Comparison of ENCODE assay signal across 13 cellular contexts in genomic region chr19:2056810-2057192, GRCh38. TPM values are rescaled to one million over a fixed set of nuclear protein-coding genes. Genes with fewer than 3 reads are reported as not detected.
A peak's percentile ranks its signal among the peaks of the same experiment; 100 is the strongest.
DNase-seq lines count a peak whose midpoint lies in the region; ATAC-seq and TF ChIP-seq lines count a peak whose summit lies in the region.
"Had no signal": no experiment of that assay in that cellular context is flagged by ENCODE, and none has a peak within 500 bp of the region (broad histone marks: within the 10 kb centered on the region; RNA-seq: fewer than 3 reads in every experiment).

No MANE protein-coding gene starts in this region.

- H3K27me3 ChIP-seq in thoracic aorta (replicated peaks; ENCODE audit: insufficient read depth): no peaks in the 10 kb centered on the region

- peak overlapping the region; percentile 69 to 96 for H3K27ac ChIP-seq in thoracic aorta
- H3K27ac ChIP-seq: KMS-11 had no signal

- DNase-seq in activated CD8-positive, alpha-beta memory T cell treated with anti-CD3 and anti-CD28 coated beads, Interleukin-2, amount 10 ng/mL, durations not matched to agents 7 days and 5 days: no peak
- no peak for DNase-seq in activated CD8-positive, alpha-beta memory T cell treated with anti-CD3 and anti-CD28 coated beads for 24 hours
- no peak for DNase-seq in activated T-helper 2 cell treated with anti-CD3 and anti-CD28 coated beads, Interferon-gamma antibody, Interleukin-2, Interleukin-4, amounts not matched to agents 10 μg/mL and 5 μg/mL and 100 μg/mL, durations not matched to agents 14 hours and 24 hours and 36 hours (ENCODE audit: low spot score)
- DNase-seq in memory B cell (ENCODE audit: low spot score in 2 of 2) (no peak), thoracic aorta (ENCODE audit: low spot score) (no peak), hypothalamus (lab: John Stamatoyannopoulos, UW) (no peak)
- no peak for DNase-seq in effector CD8-positive, alpha-beta T cell (lab: John Stamatoyannopoulos, UW)
- DNase-seq in stimulated activated naive CD4-positive, alpha-beta T cell treated with Interleukin-2 at 50 U/mL for 16 hours (lab: John Stamatoyannopoulos, UW): no peak
- DNase-seq: effector CD4-positive, alpha-beta T cell; NCI-H2227 treated with DMSO at 0.1 percent for 48 hours had no signal

- H3K9me3 ChIP-seq in thoracic aorta: no peaks in the 10 kb centered on the region
- H3K9me3 ChIP-seq: SK-N-SH had no signal

- H3K4me1 Mint-ChIP-seq in activated CD8-positive, alpha-beta memory T cell treated with anti-CD3 and anti-CD28 coated beads, Interleukin-2, amount 10 ng/mL, durations not matched to agents 7 days and 5 days: peaks cover 53% of the 10 kb centered on the region
- peaks cover 32% of the 10 kb centered on the region for H3K4me1 Mint-ChIP-seq in activated T-helper 2 cell treated with anti-CD3 and anti-CD28 coated beads, Interferon-gamma antibody, Interleukin-2, Interleukin-4, amounts not matched to agents 10 μg/mL and 5 μg/mL and 100 μg/mL, durations not matched to agents 14 hours and 24 hours and 36 hours (ENCODE audit: low read depth)
- H3K4me1 Mint-ChIP-seq in memory B cell: peaks cover 36% of the 10 kb centered on the region

- no peaks in the 10 kb centered on the region for H3K36me3 Mint-ChIP-seq in activated CD8-positive, alpha-beta memory T cell treated with anti-CD3 and anti-CD28 coated beads, Interleukin-2, amount 10 ng/mL, durations not matched to agents 7 days and 5 days
- H3K36me3 Mint-ChIP-seq in activated T-helper 2 cell treated with anti-CD3 and anti-CD28 coated beads, Interferon-gamma antibody, Interleukin-2, Interleukin-4, amounts not matched to agents 10 μg/mL and 5 μg/mL and 100 μg/mL, durations not matched to agents 14 hours and 24 hours and 36 hours (ENCODE audit: low read depth): no peaks in the 10 kb centered on the region
- H3K36me3 Mint-ChIP-seq in memory B cell: no peaks in the 10 kb centered on the region

- H3K27ac Mint-ChIP-seq in activated CD8-positive, alpha-beta memory T cell treated with anti-CD3 and anti-CD28 coated beads, Interleukin-2, amount 10 ng/mL, durations not matched to agents 7 days and 5 days: peak overlapping the region; percentile 74
- H3K27ac Mint-ChIP-seq in activated T-helper 2 cell treated with anti-CD3 and anti-CD28 coated beads, Interferon-gamma antibody, Interleukin-2, Interleukin-4, amounts not matched to agents 10 μg/mL and 5 μg/mL and 100 μg/mL, durations not matched to agents 14 hours and 24 hours and 36 hours: peak overlapping the region; percentile 72
- peak overlapping the region; percentile 99 for H3K27ac Mint-ChIP-seq in memory B cell
- H3K27ac Mint-ChIP-seq: progenitor cell of endocrine pancreas had no signal

- H3K4me1 ChIP-seq in thoracic aorta (ENCODE audit: control insufficient read depth in 1 of 2, low read depth in 2 of 2): peaks cover 26 to 48% of the 10 kb centered on the region in 2 donors

- CTCF ChIA-PET in activated CD8-positive, alpha-beta memory T cell treated with anti-CD3 and anti-CD28 coated beads, Interleukin-2, amount 10 ng/mL, durations not matched to agents 7 days and 5 days (lab: Charles Lee): interaction anchor here (1.1 to 1.8 kb wide), 4 partner anchors 11 to 29 kb away, joined by 3 to 8 read pairs (median 3); no protein-coding TSS in a partner anchor

- H3K36me3 ChIP-seq in thoracic aorta: no peaks in the 10 kb centered on the region

- intact Hi-C loops in activated T-helper 2 cell treated with anti-CD3 and anti-CD28 coated beads, Interferon-gamma antibody, Interleukin-2, Interleukin-4, amounts not matched to agents 10 μg/mL and 5 μg/mL and 100 μg/mL, durations not matched to agents 14 hours and 24 hours and 36 hours (cut with micrococcal nuclease): no loop called here

- no peaks in the 10 kb centered on the region for H3K9me3 Mint-ChIP-seq in activated CD8-positive, alpha-beta memory T cell treated with anti-CD3 and anti-CD28 coated beads, Interleukin-2, amount 10 ng/mL, durations not matched to agents 7 days and 5 days (ENCODE audit: low read depth)
- H3K9me3 Mint-ChIP-seq in activated T-helper 2 cell treated with anti-CD3 and anti-CD28 coated beads, Interferon-gamma antibody, Interleukin-2, Interleukin-4, amounts not matched to agents 10 μg/mL and 5 μg/mL and 100 μg/mL, durations not matched to agents 14 hours and 24 hours and 36 hours: no peaks in the 10 kb centered on the region
- no peaks in the 10 kb centered on the region for H3K9me3 Mint-ChIP-seq in memory B cell

- H3K4me3 Mint-ChIP-seq in activated CD8-positive, alpha-beta memory T cell treated with anti-CD3 and anti-CD28 coated beads, Interleukin-2, amount 10 ng/mL, durations not matched to agents 7 days and 5 days: no peak overlapping the region
- peak overlapping the region; percentile 45 for H3K4me3 Mint-ChIP-seq in activated T-helper 2 cell treated with anti-CD3 and anti-CD28 coated beads, Interferon-gamma antibody, Interleukin-2, Interleukin-4, amounts not matched to agents 10 μg/mL and 5 μg/mL and 100 μg/mL, durations not matched to agents 14 hours and 24 hours and 36 hours (ENCODE audit: low read depth)
- H3K4me3 Mint-ChIP-seq in memory B cell: peak overlapping the region; percentile 68

- ATAC-seq in activated CD8-positive, alpha-beta memory T cell treated with anti-CD3 and anti-CD28 coated beads, Interleukin-2, amount 10 ng/mL, durations not matched to agents 7 days and 5 days: no peak
- ATAC-seq in memory B cell (ENCODE audit: low read depth) (no peak), thoracic aorta (ENCODE audit: insufficient number of reproducible peaks, low FRiP score, low read depth) (no peak)

- no peaks in the 10 kb centered on the region for H3K27me3 Mint-ChIP-seq in activated CD8-positive, alpha-beta memory T cell treated with anti-CD3 and anti-CD28 coated beads, Interleukin-2, amount 10 ng/mL, durations not matched to agents 7 days and 5 days
- no peaks in the 10 kb centered on the region for H3K27me3 Mint-ChIP-seq in activated T-helper 2 cell treated with anti-CD3 and anti-CD28 coated beads, Interferon-gamma antibody, Interleukin-2, Interleukin-4, amounts not matched to agents 10 μg/mL and 5 μg/mL and 100 μg/mL, durations not matched to agents 14 hours and 24 hours and 36 hours (ENCODE audit: low read depth)
- no peaks in the 10 kb centered on the region for H3K27me3 Mint-ChIP-seq in memory B cell
- H3K27me3 Mint-ChIP-seq: progenitor cell of endocrine pancreas had no signal

- no peak overlapping the region for H3K4me3 ChIP-seq in thoracic aorta

- TF ChIP-seq CTCF in thoracic aorta (IDR thresholded peaks at IDR 0.05): no peak

RNA-seq across cellular contexts. Expression of gene MKNK2, which starts 5.8 kb away (rescaled TPM):
- 100 to 1,000 TPM; 196 to 201 TPM for total RNA-seq in activated CD8-positive, alpha-beta memory T cell treated with anti-CD3 and anti-CD28 coated beads, Interleukin-2, amount 10 ng/mL, durations not matched to agents 7 days and 5 days
- total RNA-seq in activated T-helper 2 cell treated with anti-CD3 and anti-CD28 coated beads, Interferon-gamma antibody, Interleukin-2, Interleukin-4, amounts not matched to agents 10 μg/mL and 5 μg/mL and 100 μg/mL, durations not matched to agents 14 hours and 24 hours and 36 hours: 161 and 176 TPM in 2 replicates
- 10 to 100 TPM; 69.7 to 96.3 TPM for total RNA-seq in thoracic aorta

RNA-seq across cellular contexts. Expression of gene MOB3A, which starts 39.3 kb away (rescaled TPM):
- 100 to 1,000 TPM; 200 to 202 TPM for total RNA-seq in activated CD8-positive, alpha-beta memory T cell treated with anti-CD3 and anti-CD28 coated beads, Interleukin-2, amount 10 ng/mL, durations not matched to agents 7 days and 5 days
- 175 and 181 TPM in 2 replicates for total RNA-seq in activated T-helper 2 cell treated with anti-CD3 and anti-CD28 coated beads, Interferon-gamma antibody, Interleukin-2, Interleukin-4, amounts not matched to agents 10 μg/mL and 5 μg/mL and 100 μg/mL, durations not matched to agents 14 hours and 24 hours and 36 hours
- 10 to 100 TPM; 37.8 to 50.9 TPM for total RNA-seq in thoracic aorta

RNA-seq across cellular contexts. Expression of gene IZUMO4, which starts 39.9 kb away (rescaled TPM):
- total RNA-seq in activated CD8-positive, alpha-beta memory T cell treated with anti-CD3 and anti-CD28 coated beads, Interleukin-2, amount 10 ng/mL, durations not matched to agents 7 days and 5 days: 10 to 100 TPM in 1 of 2 experiments, 1 to 10 TPM in 1; 7.2 to 10.1 TPM
- total RNA-seq in activated T-helper 2 cell treated with anti-CD3 and anti-CD28 coated beads, Interferon-gamma antibody, Interleukin-2, Interleukin-4, amounts not matched to agents 10 μg/mL and 5 μg/mL and 100 μg/mL, durations not matched to agents 14 hours and 24 hours and 36 hours: 7.6 and 9.5 TPM in 2 replicates
- total RNA-seq in thoracic aorta: 1 to 10 TPM; 3.1 to 6.1 TPM

RNA-seq across cellular contexts. Expression of gene BTBD2, which starts 41.3 kb away (rescaled TPM):
- 10 to 100 TPM; 37.4 to 52.7 TPM for total RNA-seq in activated CD8-positive, alpha-beta memory T cell treated with anti-CD3 and anti-CD28 coated beads, Interleukin-2, amount 10 ng/mL, durations not matched to agents 7 days and 5 days
- total RNA-seq in activated T-helper 2 cell treated with anti-CD3 and anti-CD28 coated beads, Interferon-gamma antibody, Interleukin-2, Interleukin-4, amounts not matched to agents 10 μg/mL and 5 μg/mL and 100 μg/mL, durations not matched to agents 14 hours and 24 hours and 36 hours: 41.3 and 47.0 TPM in 2 replicates
- 100 to 1,000 TPM in 1 of 2 donors, 10 to 100 TPM in 1; 43.2 to 107 TPM for total RNA-seq in thoracic aorta
